In the genomic region with DNA sequence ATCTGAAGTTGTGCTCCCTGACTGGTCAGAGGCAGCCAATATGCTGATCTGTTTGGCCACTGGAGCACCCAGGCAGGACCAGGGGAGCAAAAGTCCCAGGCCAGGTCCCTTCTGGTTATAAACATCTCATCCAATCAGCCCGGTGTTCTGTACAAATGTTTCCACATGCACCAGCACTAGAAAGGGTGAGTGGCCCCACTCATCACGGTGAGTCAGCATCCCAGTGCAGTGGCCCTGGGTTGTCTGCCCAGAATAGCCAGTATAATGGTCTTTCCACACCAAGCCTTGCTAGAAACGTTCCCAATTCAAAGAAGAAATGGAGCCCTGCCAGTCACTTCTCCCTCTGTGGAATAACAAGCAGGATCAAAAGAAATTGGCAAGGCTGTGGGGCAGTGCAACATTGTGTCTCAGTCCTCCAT, we compare ENCODE assay signal across 10 cellular contexts.
DNase-seq lines count a peak whose midpoint lies in the region; ATAC-seq and TF ChIP-seq lines count a peak whose summit lies in the region.
"Had no signal": no experiment of that assay in that cellular context is flagged by ENCODE, and none has a peak within 500 bp of the region (broad histone marks: within the 10 kb centered on the region; RNA-seq: fewer than 3 reads in every experiment).

No MANE protein-coding gene starts in this region.

- H3K9me3 ChIP-seq in neural cell (ENCODE audit: low read length) = no peaks in the 10 kb centered on the region

- H3K27me3 ChIP-seq in neural cell (ENCODE audit: insufficient read depth, low read depth, low read length) (no peaks in the 10 kb centered on the region), H7 (ENCODE audit: control insufficient read depth, insufficient read depth, low read length) (no peaks in the 10 kb centered on the region)

- peaks cover 8% of the 10 kb centered on the region for H3F3A ChIP-seq in neural cell (ENCODE audit: insufficient read depth, low read length, poor library complexity, severe bottlenecking)

- no peak for TF ChIP-seq RAD21 in neural cell (conservative IDR thresholded peaks at IDR 0.05)

- no peaks in the 10 kb centered on the region for H3K9me2 ChIP-seq in neural cell (ENCODE audit: insufficient read depth, low read length)

- TF ChIP-seq CTCF in AG09319 (IDR thresholded peaks at IDR 0.05; ENCODE audit: low read depth, low read length) (no peak), fibroblast of mammary gland (conservative IDR thresholded peaks at IDR 0.05; ENCODE audit: control insufficient read depth, insufficient read depth, low read depth, low read length) (no peak), neural cell (IDR thresholded peaks at IDR 0.05; ENCODE audit: poor library complexity, severe bottlenecking) (no peak)

- H3K36me3 ChIP-seq in neural cell (ENCODE audit: insufficient read depth, low read length) (no peaks in the 10 kb centered on the region), H7 (replicated peaks; ENCODE audit: control insufficient read depth, insufficient read depth, low read length) (no peaks in the 10 kb centered on the region)

- H3K9ac ChIP-seq in neural cell (ENCODE audit: low read length) = peak overlapping the region; percentile 34

- no peaks in the 10 kb centered on the region for H4K20me1 ChIP-seq in neural cell (ENCODE audit: insufficient read depth)

- H3K79me2 ChIP-seq in neural cell (replicated peaks; ENCODE audit: insufficient read depth, low read length) = no peaks in the 10 kb centered on the region

- no peak for ATAC-seq in activated CD4-positive, CD25-positive, alpha-beta regulatory T cell treated with anti-CD3 and anti-CD28 coated beads, Interleukin-2, amount 50 U/mL, for 24 hours
- ATAC-seq: T-cell had no signal

- H3K27ac ChIP-seq in neural cell (ENCODE audit: low read length) = peak overlapping the region; percentile 67

- no peak overlapping the region for H2AFZ ChIP-seq in neural cell (ENCODE audit: low read depth, low read length)

- peak overlapping the region; percentile 21 for H3K4me2 ChIP-seq in neural cell (ENCODE audit: low read length)

- H3K4me3 ChIP-seq in fibroblast of mammary gland (ENCODE audit: control insufficient read depth, low read depth, low read length) = no peak overlapping the region
- H3K4me3 ChIP-seq in neural cell (ENCODE audit: low read length) = peak overlapping the region; percentile 46
- no peak overlapping the region for H3K4me3 ChIP-seq in H7 (ENCODE audit: insufficient read depth, low read depth, low read length)

- DNase-seq in AG09319 (ENCODE audit: extremely low read depth, low read depth) = peak; percentile 27
- peak; percentile 24 for DNase-seq in NCI-H460 (ENCODE audit: extremely low read depth, low read depth)
- DNase-seq in fibroblast of mammary gland (ENCODE audit: low read depth) = peak; percentile 84
- no peak for DNase-seq in H7
- DNase-seq in activated CD8-positive, alpha-beta memory T cell treated with anti-CD3 and anti-CD28 coated beads, Interleukin-2, amount 50 U/mL, for 4 hours = no peak
- DNase-seq in RPMI8226 = no peak
- DNase-seq: CD4-positive, CD25-positive, alpha-beta regulatory T cell; T-cell had no signal

- no peak for TF ChIP-seq EP300 in neural cell (conservative IDR thresholded peaks at IDR 0.05; ENCODE audit: poor library complexity, severe bottlenecking)

TF ChIP-seq in neural cell, 6 proteins besides CTCF, POLR2A, EP300 and RAD21:
- no peak for TF ChIP-seq SMC3 (conservative IDR thresholded peaks at IDR 0.05; ENCODE audit: poor library complexity)
- no peak for TF ChIP-seq TAF1 (IDR thresholded peaks at IDR 0.05; ENCODE audit: low read depth)
- TF ChIP-seq POLR2AphosphoS5 (IDR thresholded peaks at IDR 0.05) = no peak
- TF ChIP-seq, protein P1, sequence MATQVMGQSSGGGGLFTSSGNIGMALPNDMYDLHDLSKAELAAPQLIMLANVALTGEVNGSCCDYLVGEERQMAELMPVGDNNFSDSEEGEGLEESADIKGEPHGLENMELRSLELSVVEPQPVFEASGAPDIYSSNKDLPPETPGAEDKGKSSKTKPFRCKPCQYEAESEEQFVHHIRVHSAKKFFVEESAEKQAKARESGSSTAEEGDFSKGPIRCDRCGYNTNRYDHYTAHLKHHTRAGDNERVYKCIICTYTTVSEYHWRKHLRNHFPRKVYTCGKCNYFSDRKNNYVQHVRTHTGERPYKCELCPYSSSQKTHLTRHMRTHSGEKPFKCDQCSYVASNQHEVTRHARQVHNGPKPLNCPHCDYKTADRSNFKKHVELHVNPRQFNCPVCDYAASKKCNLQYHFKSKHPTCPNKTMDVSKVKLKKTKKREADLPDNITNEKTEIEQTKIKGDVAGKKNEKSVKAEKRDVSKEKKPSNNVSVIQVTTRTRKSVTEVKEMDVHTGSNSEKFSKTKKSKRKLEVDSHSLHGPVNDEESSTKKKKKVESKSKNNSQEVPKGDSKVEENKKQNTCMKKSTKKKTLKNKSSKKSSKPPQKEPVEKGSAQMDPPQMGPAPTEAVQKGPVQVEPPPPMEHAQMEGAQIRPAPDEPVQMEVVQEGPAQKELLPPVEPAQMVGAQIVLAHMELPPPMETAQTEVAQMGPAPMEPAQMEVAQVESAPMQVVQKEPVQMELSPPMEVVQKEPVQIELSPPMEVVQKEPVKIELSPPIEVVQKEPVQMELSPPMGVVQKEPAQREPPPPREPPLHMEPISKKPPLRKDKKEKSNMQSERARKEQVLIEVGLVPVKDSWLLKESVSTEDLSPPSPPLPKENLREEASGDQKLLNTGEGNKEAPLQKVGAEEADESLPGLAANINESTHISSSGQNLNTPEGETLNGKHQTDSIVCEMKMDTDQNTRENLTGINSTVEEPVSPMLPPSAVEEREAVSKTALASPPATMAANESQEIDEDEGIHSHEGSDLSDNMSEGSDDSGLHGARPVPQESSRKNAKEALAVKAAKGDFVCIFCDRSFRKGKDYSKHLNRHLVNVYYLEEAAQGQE (IDR thresholded peaks at IDR 0.05; ENCODE audit: borderline replicate concordance) = no peak
- no peak for TF ChIP-seq EZH2 (IDR thresholded peaks at IDR 0.05; ENCODE audit: borderline replicate concordance, insufficient read depth, low read length, poor library complexity, severe bottlenecking)
- no peak for TF ChIP-seq MXI1 (conservative IDR thresholded peaks at IDR 0.05; ENCODE audit: poor library complexity, severe bottlenecking)

Comparison
In these comparisons a context has a peak if more than half of its experiments do, and no peak if none do; other contexts are left out.
1. DNase-seq: peak in AG09319 (single experiment), NCI-H460 (single experiment) and fibroblast of mammary gland (single experiment); none in H7 (single experiment), activated CD8-positive, alpha-beta memory T cell treated with anti-CD3 and anti-CD28 coated beads, Interleukin-2, amount 50 U/mL, for 4 hours (single experiment) and RPMI8226 (single experiment).